In genomic region chr6:17258763-17259162, GRCh38 we compare ENCODE assay signal across 22 cellular contexts. TPM values are rescaled to one million over a fixed set of nuclear protein-coding genes. Genes with fewer than 3 reads are reported as not detected.
DNase-seq lines count a peak whose midpoint lies in the region; ATAC-seq and TF ChIP-seq lines count a peak whose summit lies in the region.
"Had no signal": no experiment of that assay in that cellular context is flagged by ENCODE, and none has a peak within 500 bp of the region (broad histone marks: within the 10 kb centered on the region; RNA-seq: fewer than 3 reads in every experiment).

No MANE protein-coding gene starts in this region.

- H3K27ac ChIP-seq in heart right ventricle: peak overlapping the region in 6 of 10 donors; percentile 0 to 58 (median 25)
- H3K27ac ChIP-seq: A549; BLaER1 treated with 17β-estradiol and CSF1 and Interleukin-3, amounts not matched to agents 10 nM and 100 nM had no signal

- H3K4me1 ChIP-seq in heart right ventricle (peaks cover 0 to 10% (median 0%) of the 10 kb centered on the region in 9 donors), BE2C (no peaks in the 10 kb centered on the region)
- H3K4me1 ChIP-seq: A549 had no signal

- WGBS in heart right ventricle, 2 donors: 38 to 57% methylated on average over 4 of the region's 4 CpGs

- H3K36me3 ChIP-seq in heart right ventricle (no peaks in the 10 kb centered on the region), BE2C (no peaks in the 10 kb centered on the region)
- H3K36me3 ChIP-seq: BLaER1 treated with 17β-estradiol and CSF1 and Interleukin-3, amounts not matched to agents 10 nM and 100 nM had no signal

- peak in 5 of 8 donors; percentile 42 to 62 (median 61) for ATAC-seq in heart right ventricle
- ATAC-seq: A549; CD8-positive, alpha-beta T cell; GM12878; HCT116; PC-3 had no signal

- intact Hi-C loops in heart right ventricle (cut with DNase I) (no loop called here), cardiac septum (cut with DNase I) (no loop called here)

- TF ChIP-seq CTCF in heart right ventricle (IDR thresholded peaks at IDR 0.05) (no peak), BE2C (IDR thresholded peaks at IDR 0.05; ENCODE audit: low read depth, low read length) (no peak)

- H3K27me3 ChIP-seq in heart right ventricle: peaks cover 0 to 4% (median 0%) of the 10 kb centered on the region in 7 donors
- H3K27me3 ChIP-seq in BE2C: no peaks in the 10 kb centered on the region
- H3K27me3 ChIP-seq: BLaER1 treated with 17β-estradiol and CSF1 and Interleukin-3, amounts not matched to agents 10 nM and 100 nM had no signal

- H3K4me3 ChIP-seq in heart right ventricle (no peak overlapping the region), BE2C (ENCODE audit: low read depth, low read length) (no peak overlapping the region)
- H3K4me3 ChIP-seq: A549; BLaER1 treated with 17β-estradiol and CSF1 and Interleukin-3, amounts not matched to agents 10 nM and 100 nM; GM12878 had no signal

- DNase-seq in heart right ventricle (no peak), cardiac septum (ENCODE audit: low spot score) (no peak), NCI-H187 treated with DMSO at 0.1 percent for 48 hours (lab: John Stamatoyannopoulos, UW) (peak; percentile 97), SK-N-DZ (ENCODE audit: low spot score) (peak; percentile 90), BE2C (no peak), AG20443 (ENCODE audit: low spot score) (no peak)
- no peak for DNase-seq in activated CD8-positive, alpha-beta memory T cell treated with anti-CD3 and anti-CD28 coated beads for 24 hours
- DNase-seq: Calu3; CD8-positive, alpha-beta T cell; DMS53; EL; GOT3; MM.1S; NCI-H2081; NCI-H524; NCI-H82; PC-3; RPMI8226 had no signal

- H3K9me3 ChIP-seq in heart right ventricle (no peaks in the 10 kb centered on the region), BE2C (no peaks in the 10 kb centered on the region)
- H3K9me3 ChIP-seq: A549; BLaER1 treated with 17β-estradiol and CSF1 and Interleukin-3, amounts not matched to agents 10 nM and 100 nM had no signal

RNA-seq across cellular contexts. Expression of gene RBM24, which starts 22.4 kb away (rescaled TPM):
- total RNA-seq in heart right ventricle: 100 to 1,000 TPM; 149 to 317 (median 194) TPM
- 100 to 1,000 TPM in 1 of 2 donors, 10 to 100 TPM in 1; 62.4 to 207 TPM for polyA plus RNA-seq in heart right ventricle
- 221 TPM for total RNA-seq in cardiac septum
- polyA plus RNA-seq in SK-N-DZ (2014; cell fraction: cytosol; rRNA removed): 21.8 and 22.4 TPM in 2 replicates
- polyA plus RNA-seq in SK-N-DZ (2014; cell fraction: nucleus; rRNA removed): 18.7 and 21.4 TPM in 2 replicates
- not detected for polyA plus RNA-seq in BE2C (2012; ENCODE audit: insufficient read depth, insufficient read length, low read depth)

Comparison
In these comparisons a context has a peak if more than half of its experiments do, and no peak if none do; other contexts are left out.
1. DNase-seq: peak in NCI-H187 treated with DMSO at 0.1 percent for 48 hours (single experiment) and SK-N-DZ (single experiment); none in heart right ventricle (0 of 2), cardiac septum (single experiment), activated CD8-positive, alpha-beta memory T cell treated with anti-CD3 and anti-CD28 coated beads for 24 hours (single experiment), BE2C (single experiment) and AG20443 (single experiment).